8 cellular contexts compared by ENCODE assay signal in the genomic region with DNA sequence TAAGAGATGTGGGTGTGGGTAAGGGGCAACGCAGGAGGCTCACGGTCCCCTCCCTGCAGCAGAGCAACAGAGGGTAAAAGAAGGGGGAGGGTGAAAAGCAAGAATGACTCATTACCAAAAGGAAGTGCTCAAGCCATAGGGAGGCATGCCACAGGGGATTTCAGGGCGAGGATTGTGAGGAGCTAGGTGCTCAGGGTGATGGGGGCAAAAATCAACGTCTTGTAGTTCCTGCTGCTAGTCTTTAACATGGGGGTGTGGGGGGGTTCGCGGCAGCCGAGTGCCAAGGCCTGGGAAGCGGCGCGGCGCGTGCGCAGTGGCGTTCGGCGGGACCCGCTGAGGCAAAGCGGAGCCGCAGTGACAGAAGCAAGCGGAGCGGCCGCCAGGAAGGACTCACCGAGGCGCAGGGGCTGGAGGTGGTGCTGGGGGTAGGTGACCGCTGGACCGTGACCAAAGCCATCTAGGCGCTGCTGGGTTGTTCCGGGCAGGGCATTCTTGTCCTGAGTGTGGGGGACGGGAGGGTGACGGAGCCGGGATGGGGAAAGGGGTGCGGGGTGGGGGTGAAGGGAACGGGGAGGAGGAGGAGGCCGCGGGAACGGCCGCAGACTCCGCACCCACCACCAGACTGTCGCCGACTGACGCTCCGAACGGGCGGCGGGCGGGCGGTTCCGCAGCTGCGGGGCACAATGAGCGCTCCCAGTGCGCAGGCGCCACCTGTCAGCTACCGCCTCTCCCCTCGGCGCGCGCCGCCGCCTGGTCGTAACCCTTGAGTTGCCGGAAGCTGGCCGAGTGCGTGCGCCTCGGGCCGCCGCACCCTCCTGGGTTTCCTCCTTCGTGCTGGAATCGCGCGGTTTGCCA. TPM values are rescaled to one million over a fixed set of nuclear protein-coding genes. Genes with fewer than 3 reads are reported as not detected.
A peak's percentile ranks its signal among the peaks of the same experiment; 100 is the strongest.
DNase-seq lines count a peak whose midpoint lies in the region; ATAC-seq and TF ChIP-seq lines count a peak whose summit lies in the region.

A gene with protein sequence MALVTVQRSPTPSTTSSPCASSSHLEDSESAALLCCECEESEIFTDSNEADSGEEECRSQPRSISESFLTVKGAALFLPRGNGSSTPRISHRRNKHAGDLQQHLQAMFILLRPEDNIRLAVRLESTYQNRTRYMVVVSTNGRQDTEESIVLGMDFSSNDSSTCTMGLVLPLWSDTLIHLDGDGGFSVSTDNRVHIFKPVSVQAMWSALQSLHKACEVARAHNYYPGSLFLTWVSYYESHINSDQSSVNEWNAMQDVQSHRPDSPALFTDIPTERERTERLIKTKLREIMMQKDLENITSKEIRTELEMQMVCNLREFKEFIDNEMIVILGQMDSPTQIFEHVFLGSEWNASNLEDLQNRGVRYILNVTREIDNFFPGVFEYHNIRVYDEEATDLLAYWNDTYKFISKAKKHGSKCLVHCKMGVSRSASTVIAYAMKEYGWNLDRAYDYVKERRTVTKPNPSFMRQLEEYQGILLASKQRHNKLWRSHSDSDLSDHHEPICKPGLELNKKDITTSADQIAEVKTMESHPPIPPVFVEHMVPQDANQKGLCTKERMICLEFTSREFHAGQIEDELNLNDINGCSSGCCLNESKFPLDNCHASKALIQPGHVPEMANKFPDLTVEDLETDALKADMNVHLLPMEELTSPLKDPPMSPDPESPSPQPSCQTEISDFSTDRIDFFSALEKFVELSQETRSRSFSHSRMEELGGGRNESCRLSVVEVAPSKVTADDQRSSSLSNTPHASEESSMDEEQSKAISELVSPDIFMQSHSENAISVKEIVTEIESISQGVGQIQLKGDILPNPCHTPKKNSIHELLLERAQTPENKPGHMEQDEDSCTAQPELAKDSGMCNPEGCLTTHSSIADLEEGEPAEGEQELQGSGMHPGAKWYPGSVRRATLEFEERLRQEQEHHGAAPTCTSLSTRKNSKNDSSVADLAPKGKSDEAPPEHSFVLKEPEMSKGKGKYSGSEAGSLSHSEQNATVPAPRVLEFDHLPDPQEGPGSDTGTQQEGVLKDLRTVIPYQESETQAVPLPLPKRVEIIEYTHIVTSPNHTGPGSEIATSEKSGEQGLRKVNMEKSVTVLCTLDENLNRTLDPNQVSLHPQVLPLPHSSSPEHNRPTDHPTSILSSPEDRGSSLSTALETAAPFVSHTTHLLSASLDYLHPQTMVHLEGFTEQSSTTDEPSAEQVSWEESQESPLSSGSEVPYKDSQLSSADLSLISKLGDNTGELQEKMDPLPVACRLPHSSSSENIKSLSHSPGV (N-terminal part only) (minus strand): TSS at position 685 of the 855 bp plus-strand sequence. CDS start 228 bp downstream, at position 457.

- H3K36me3 ChIP-seq in thoracic aorta = no peaks in the 10 kb centered on the region

- no peaks in the 10 kb centered on the region for H3K9me3 ChIP-seq in thoracic aorta

- H3K4me1 Mint-ChIP-seq in osteocyte (ENCODE audit: unreplicated experiment) = peaks cover 21% of the 10 kb centered on the region

- CTCF ChIA-PET in HEK293T (lab: Yijun Ruan, JAX) = interaction anchor here (0.6 to 2.7 kb wide), 11 partner anchors 18 to 290 kb away, joined by 3 to 56 read pairs (median 6); no protein-coding TSS in a partner anchor

- no peak within 1 kb of the TSS for H3K4me3 Mint-ChIP-seq in osteocyte (ENCODE audit: unreplicated experiment)

- H3K27ac Mint-ChIP-seq in osteocyte (ENCODE audit: unreplicated experiment) = no peak within 1 kb of the TSS

- H3K4me3 ChIP-seq in thoracic aorta = peak within 1 kb of the TSS; percentile 73

- DNase-seq in GDM1 (lab: John Stamatoyannopoulos, UW) = peak; percentile 85
- DNase-seq in HEK293T (ENCODE audit: extremely low spot score) = peak; percentile 72
- peak; percentile 90 for DNase-seq in NCI-H1105 (lab: John Stamatoyannopoulos, UW)
- DNase-seq in activated naive CD4-positive, alpha-beta T cell treated with anti-CD3 and anti-CD28 coated beads, Interleukin-2, amount 50 U/mL, for 16 hours = peak; percentile 92
- DNase-seq in glomerular visceral epithelial cell (ENCODE audit: extremely low spot score) = peak; percentile 94
- DNase-seq in osteocyte (ENCODE audit: extremely low spot score, unreplicated experiment) = peak; percentile 94
- peak; percentile 44 for DNase-seq in thoracic aorta (ENCODE audit: low spot score)

- POLR2A ChIA-PET in HEK293T (lab: Yijun Ruan, JAX) = interaction anchor here (0.9 to 2.6 kb wide), 20 partner anchors 10 to 339 kb away, joined by 3 to 23 read pairs (median 4); no protein-coding TSS in a partner anchor

- ATAC-seq in SK-N-SH treated with all-trans-retinoic acid at 6 μM for 48 hours (peak; percentile 85), thoracic aorta (ENCODE audit: insufficient number of reproducible peaks, low FRiP score, low read depth) (peak; percentile 51)

- TF ChIP-seq CTCF in osteocyte (IDR thresholded peaks at IDR 0.05) (no peak), thoracic aorta (IDR thresholded peaks at IDR 0.05) (no peak)

- H3K36me3 Mint-ChIP-seq in osteocyte (ENCODE audit: unreplicated experiment) = no peaks in the 10 kb centered on the region

- no peaks in the 10 kb centered on the region for H3K27me3 ChIP-seq in thoracic aorta (replicated peaks; ENCODE audit: insufficient read depth)

- peaks cover 17 to 19% of the 10 kb centered on the region in 2 donors for H3K4me1 ChIP-seq in thoracic aorta (ENCODE audit: control insufficient read depth in 1 of 2, low read depth in 2 of 2)

- peak within 1 kb of the TSS; percentile 72 to 86 for H3K27ac ChIP-seq in thoracic aorta

- H3K9me3 Mint-ChIP-seq in osteocyte (ENCODE audit: unreplicated experiment) = no peaks in the 10 kb centered on the region

- no peaks in the 10 kb centered on the region for H3K27me3 Mint-ChIP-seq in osteocyte (ENCODE audit: unreplicated experiment)

TF ChIP-seq in HEK293T, 16 proteins besides CTCF, POLR2A, EP300 and RAD21:
- TF ChIP-seq ZNF384 (IDR thresholded peaks at IDR 0.05) = no peak
- TF ChIP-seq LEF1 (IDR thresholded peaks at IDR 0.05; ENCODE audit: borderline replicate concordance) = no peak
- TF ChIP-seq, protein P1, sequence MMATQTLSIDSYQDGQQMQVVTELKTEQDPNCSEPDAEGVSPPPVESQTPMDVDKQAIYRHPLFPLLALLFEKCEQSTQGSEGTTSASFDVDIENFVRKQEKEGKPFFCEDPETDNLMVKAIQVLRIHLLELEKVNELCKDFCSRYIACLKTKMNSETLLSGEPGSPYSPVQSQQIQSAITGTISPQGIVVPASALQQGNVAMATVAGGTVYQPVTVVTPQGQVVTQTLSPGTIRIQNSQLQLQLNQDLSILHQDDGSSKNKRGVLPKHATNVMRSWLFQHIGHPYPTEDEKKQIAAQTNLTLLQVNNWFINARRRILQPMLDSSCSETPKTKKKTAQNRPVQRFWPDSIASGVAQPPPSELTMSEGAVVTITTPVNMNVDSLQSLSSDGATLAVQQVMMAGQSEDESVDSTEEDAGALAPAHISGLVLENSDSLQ (IDR thresholded peaks at IDR 0.05) = peak; percentile 72
- 0 out of 2 replicates have a peak, but pooled peaks have one; percentile 48 for TF ChIP-seq L3MBTL2 (conservative IDR thresholded peaks at IDR 0.05)
- TF ChIP-seq CTBP1 (IDR thresholded peaks at IDR 0.05; ENCODE audit: borderline replicate concordance) = peak; percentile 33; the same call in 1 of the 2 replicates
- peak; percentile 46; the same call in 1 of the 2 replicates for TF ChIP-seq FOXM1 (IDR thresholded peaks at IDR 0.05; ENCODE audit: borderline replicate concordance)

TF ChIP-seq in SK-N-SH treated with all-trans-retinoic acid at 6 μM for 48 hours, 23 proteins besides CTCF, POLR2A, EP300 and RAD21:
- TF ChIP-seq ESRRG (CRISPR knock-in tag; IDR thresholded peaks at IDR 0.05) (no peak), ZNF8 (CRISPR knock-in tag; IDR thresholded peaks at IDR 0.05) (no peak), BACH2 (CRISPR knock-in tag; IDR thresholded peaks at IDR 0.05; ENCODE audit: borderline replicate concordance) (no peak), CSRNP3 (CRISPR knock-in tag; IDR thresholded peaks at IDR 0.05) (no peak), ISL1 (CRISPR knock-in tag; IDR thresholded peaks at IDR 0.05) (no peak), PATZ1 (CRISPR knock-in tag; IDR thresholded peaks at IDR 0.05; ENCODE audit: borderline replicate concordance) (peak; percentile 74; the same call in 1 of the 2 replicates), CSDC2 (CRISPR knock-in tag; IDR thresholded peaks at IDR 0.05) (no peak), ZNF70 (CRISPR knock-in tag; IDR thresholded peaks at IDR 0.05) (no peak), RARB (CRISPR knock-in tag; IDR thresholded peaks at IDR 0.05) (no peak)

RNA-seq across cellular contexts. Expression of the gene that starts here (rescaled TPM):
- total RNA-seq in osteocyte (21.9 and 23.7 TPM in 2 replicates), thoracic aorta (10 to 100 TPM; 31.5 to 33.2 TPM)

Comparison
In these comparisons a context has a peak if more than half of its experiments do, and no peak if none do; other contexts are left out.
1. Peak in every context shown above with its lines: DNase-seq, ATAC-seq, H3K4me3 ChIP-seq and H3K27ac ChIP-seq.
2. DNase-seq: peak in every context shown above with its lines; median percentile 94 in glomerular visceral epithelial cell; 94 in osteocyte; 92 in activated naive CD4-positive, alpha-beta T cell treated with anti-CD3 and anti-CD28 coated beads, Interleukin-2, amount 50 U/mL, for 16 hours; 90 in NCI-H1105; 85 in GDM1; 72 in HEK293T; 44 in thoracic aorta.